In the genomic region with DNA sequence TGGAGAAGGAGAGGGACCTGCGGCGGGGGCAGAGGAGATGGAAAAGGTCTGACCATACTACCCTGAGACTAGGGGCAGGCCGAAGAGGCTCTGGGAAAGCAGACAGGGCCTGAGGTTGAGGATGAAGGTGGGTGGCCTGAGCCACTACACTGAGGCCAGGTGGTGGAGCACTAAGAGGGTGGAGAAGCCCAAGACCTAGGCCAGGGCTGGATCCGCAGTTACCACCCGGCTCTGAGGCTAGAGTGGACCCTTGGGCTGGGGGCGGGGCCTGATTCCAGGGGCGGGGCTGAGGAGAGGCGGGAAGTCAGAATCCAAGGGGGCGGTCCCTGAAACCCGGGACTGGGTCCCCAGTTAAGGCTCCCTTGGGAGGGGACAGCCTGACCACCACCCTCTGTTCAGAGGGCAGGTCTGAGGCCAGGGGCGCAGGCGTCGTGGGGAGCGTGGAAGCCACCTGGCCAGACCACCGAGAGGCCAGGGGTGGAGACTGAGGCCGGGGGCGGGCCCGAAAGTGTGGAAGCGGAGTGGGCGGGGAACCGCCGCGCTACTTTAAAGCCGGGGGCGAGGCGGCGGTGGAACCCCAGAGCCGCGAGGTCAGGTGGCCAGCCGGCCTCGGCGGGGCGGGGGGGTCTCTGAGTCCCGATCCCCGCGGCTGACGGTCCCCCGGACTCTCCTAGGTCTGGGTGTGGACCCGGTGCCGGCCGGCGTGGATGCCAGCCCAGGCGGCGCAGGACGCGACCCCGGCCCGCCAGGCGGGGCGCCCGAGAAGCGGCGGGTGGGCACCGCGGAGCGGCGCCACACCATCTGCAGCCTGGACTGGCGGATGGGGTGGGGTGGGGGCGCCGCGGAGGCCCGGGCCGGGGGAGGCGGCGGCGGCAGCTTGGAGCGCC, we compare ENCODE assay signal across 1 cellular context.
A peak's percentile ranks its signal among the peaks of the same experiment; 100 is the strongest.
TF ChIP-seq lines count a peak whose summit lies in the region.

No MANE protein-coding gene starts in this region.

TF ChIP-seq in HepG2, 621 proteins besides CTCF, POLR2A, EP300 and RAD21 (continued from another document and continues in another):
- TF ChIP-seq, protein P1, sequence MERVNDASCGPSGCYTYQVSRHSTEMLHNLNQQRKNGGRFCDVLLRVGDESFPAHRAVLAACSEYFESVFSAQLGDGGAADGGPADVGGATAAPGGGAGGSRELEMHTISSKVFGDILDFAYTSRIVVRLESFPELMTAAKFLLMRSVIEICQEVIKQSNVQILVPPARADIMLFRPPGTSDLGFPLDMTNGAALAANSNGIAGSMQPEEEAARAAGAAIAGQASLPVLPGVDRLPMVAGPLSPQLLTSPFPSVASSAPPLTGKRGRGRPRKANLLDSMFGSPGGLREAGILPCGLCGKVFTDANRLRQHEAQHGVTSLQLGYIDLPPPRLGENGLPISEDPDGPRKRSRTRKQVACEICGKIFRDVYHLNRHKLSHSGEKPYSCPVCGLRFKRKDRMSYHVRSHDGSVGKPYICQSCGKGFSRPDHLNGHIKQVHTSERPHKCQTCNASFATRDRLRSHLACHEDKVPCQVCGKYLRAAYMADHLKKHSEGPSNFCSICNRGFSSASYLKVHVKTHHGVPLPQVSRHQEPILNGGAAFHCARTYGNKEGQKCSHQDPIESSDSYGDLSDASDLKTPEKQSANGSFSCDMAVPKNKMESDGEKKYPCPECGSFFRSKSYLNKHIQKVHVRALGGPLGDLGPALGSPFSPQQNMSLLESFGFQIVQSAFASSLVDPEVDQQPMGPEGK (CRISPR knock-in tag; IDR thresholded peaks at IDR 0.05), result peak; percentile 16; the same call in 1 of the 2 replicates
- TF ChIP-seq, protein P2, sequence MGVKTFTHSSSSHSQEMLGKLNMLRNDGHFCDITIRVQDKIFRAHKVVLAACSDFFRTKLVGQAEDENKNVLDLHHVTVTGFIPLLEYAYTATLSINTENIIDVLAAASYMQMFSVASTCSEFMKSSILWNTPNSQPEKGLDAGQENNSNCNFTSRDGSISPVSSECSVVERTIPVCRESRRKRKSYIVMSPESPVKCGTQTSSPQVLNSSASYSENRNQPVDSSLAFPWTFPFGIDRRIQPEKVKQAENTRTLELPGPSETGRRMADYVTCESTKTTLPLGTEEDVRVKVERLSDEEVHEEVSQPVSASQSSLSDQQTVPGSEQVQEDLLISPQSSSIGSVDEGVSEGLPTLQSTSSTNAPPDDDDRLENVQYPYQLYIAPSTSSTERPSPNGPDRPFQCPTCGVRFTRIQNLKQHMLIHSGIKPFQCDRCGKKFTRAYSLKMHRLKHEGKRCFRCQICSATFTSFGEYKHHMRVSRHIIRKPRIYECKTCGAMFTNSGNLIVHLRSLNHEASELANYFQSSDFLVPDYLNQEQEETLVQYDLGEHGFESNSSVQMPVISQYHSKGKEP (CRISPR knock-in tag; IDR thresholded peaks at IDR 0.05), result no peak
- TF ChIP-seq MAFK (conservative IDR thresholded peaks at IDR 0.05 in 1 of 2, IDR thresholded peaks at IDR 0.05 in 1 of 2; ENCODE audit: low read length in 2 of 2) (no peak), ZNF451 (CRISPR knock-in tag; IDR thresholded peaks at IDR 0.05) (no peak; the same call in 1 of the 2 replicates), KDM1A (CRISPR knock-in tag; IDR thresholded peaks at IDR 0.05) (no peak), KLF16 (CRISPR knock-in tag; IDR thresholded peaks at IDR 0.05) (no peak), YEATS2 (CRISPR knock-in tag; IDR thresholded peaks at IDR 0.05; ENCODE audit: borderline replicate concordance) (no peak), KLF13 (CRISPR knock-in tag; IDR thresholded peaks at IDR 0.05) (no peak), CC2D1A (CRISPR knock-in tag; IDR thresholded peaks at IDR 0.05) (no peak), ZNF75D (CRISPR knock-in tag; IDR thresholded peaks at IDR 0.05; ENCODE audit: borderline replicate concordance) (no peak), ZNF224 (CRISPR knock-in tag; IDR thresholded peaks at IDR 0.05) (peak; percentile 43; the same call in 1 of the 2 replicates), ZNF121 (CRISPR knock-in tag; IDR thresholded peaks at IDR 0.05) (no peak), MTA3 (CRISPR knock-in tag; IDR thresholded peaks at IDR 0.05) (no peak), BORCS8-MEF2B (CRISPR knock-in tag; IDR thresholded peaks at IDR 0.05) (no peak), PHF5A (CRISPR knock-in tag; IDR thresholded peaks at IDR 0.05; ENCODE audit: low read depth, unreplicated experiment) (no peak), FOXC1 (CRISPR knock-in tag; IDR thresholded peaks at IDR 0.05; ENCODE audit: borderline replicate concordance) (no peak), JDP2 (CRISPR knock-in tag; IDR thresholded peaks at IDR 0.05; ENCODE audit: borderline replicate concordance) (no peak), ZNF260 (CRISPR knock-in tag; IDR thresholded peaks at IDR 0.05; ENCODE audit: borderline replicate concordance, low read depth) (no peak), ZNF891 (CRISPR knock-in tag; IDR thresholded peaks at IDR 0.05) (peak; percentile 71; the same call in 1 of the 2 replicates), ZMYM2 (CRISPR knock-in tag; IDR thresholded peaks at IDR 0.05) (no peak), RXRB (CRISPR knock-in tag; IDR thresholded peaks at IDR 0.05; ENCODE audit: borderline replicate concordance) (no peak), ZNF3 (CRISPR knock-in tag; IDR thresholded peaks at IDR 0.05) (no peak), ZNF34 (CRISPR knock-in tag; IDR thresholded peaks at IDR 0.05; ENCODE audit: borderline replicate concordance) (no peak), ZNF17 (CRISPR knock-in tag; IDR thresholded peaks at IDR 0.05) (no peak), MAFG (CRISPR knock-in tag; IDR thresholded peaks at IDR 0.05) (no peak), ZNF883 (CRISPR knock-in tag; IDR thresholded peaks at IDR 0.05; ENCODE audit: not compliant biosample characterization) (peak; percentile 47), ZNF674 (CRISPR knock-in tag; IDR thresholded peaks at IDR 0.05; ENCODE audit: low read depth) (0 out of 2 replicates have a peak, but pooled peaks have one; percentile 39), ATF1 (CRISPR knock-in tag; IDR thresholded peaks at IDR 0.05) (no peak), KLF11 (CRISPR knock-in tag; IDR thresholded peaks at IDR 0.05) (no peak), SP140L (CRISPR knock-in tag; IDR thresholded peaks at IDR 0.05; ENCODE audit: borderline replicate concordance) (no peak), SP1 (IDR thresholded peaks at IDR 0.05) (no peak), SP1 (CRISPR knock-in tag; IDR thresholded peaks at IDR 0.05) (peak; percentile 82), ZFP62 (CRISPR knock-in tag; IDR thresholded peaks at IDR 0.05) (no peak), KLF15 (CRISPR knock-in tag; IDR thresholded peaks at IDR 0.05; ENCODE audit: borderline replicate concordance) (no peak), HNRNPLL (IDR thresholded peaks at IDR 0.05; ENCODE audit: low read depth, low read length, poor library complexity, severe bottlenecking) (peak; percentile 51), GATAD1 (CRISPR knock-in tag; IDR thresholded peaks at IDR 0.05) (no peak), RFX5 (IDR thresholded peaks at IDR 0.05; ENCODE audit: low read depth, low read length) (no peak), SNAI1 (CRISPR knock-in tag; IDR thresholded peaks at IDR 0.05; ENCODE audit: borderline replicate concordance) (no peak), NR3C1 (CRISPR knock-in tag; IDR thresholded peaks at IDR 0.05) (no peak), HDAC1 (CRISPR knock-in tag; IDR thresholded peaks at IDR 0.05) (no peak), ZNF326 (CRISPR knock-in tag; IDR thresholded peaks at IDR 0.05; ENCODE audit: borderline replicate concordance) (no peak), MAFF (IDR thresholded peaks at IDR 0.05; ENCODE audit: low read depth, low read length) (no peak), GFI1 (CRISPR knock-in tag; IDR thresholded peaks at IDR 0.05; ENCODE audit: borderline replicate concordance) (no peak), SP5 (CRISPR knock-in tag; IDR thresholded peaks at IDR 0.05; ENCODE audit: borderline replicate concordance, low read depth) (0 out of 2 replicates have a peak, but pooled peaks have one; percentile 8), SPEN (CRISPR knock-in tag; IDR thresholded peaks at IDR 0.05; ENCODE audit: low read depth) (peak; percentile 7; the same call in 1 of the 2 replicates), ZNF441 (CRISPR knock-in tag; IDR thresholded peaks at IDR 0.05; ENCODE audit: borderline replicate concordance) (no peak)
- TF ChIP-seq, protein P3, sequence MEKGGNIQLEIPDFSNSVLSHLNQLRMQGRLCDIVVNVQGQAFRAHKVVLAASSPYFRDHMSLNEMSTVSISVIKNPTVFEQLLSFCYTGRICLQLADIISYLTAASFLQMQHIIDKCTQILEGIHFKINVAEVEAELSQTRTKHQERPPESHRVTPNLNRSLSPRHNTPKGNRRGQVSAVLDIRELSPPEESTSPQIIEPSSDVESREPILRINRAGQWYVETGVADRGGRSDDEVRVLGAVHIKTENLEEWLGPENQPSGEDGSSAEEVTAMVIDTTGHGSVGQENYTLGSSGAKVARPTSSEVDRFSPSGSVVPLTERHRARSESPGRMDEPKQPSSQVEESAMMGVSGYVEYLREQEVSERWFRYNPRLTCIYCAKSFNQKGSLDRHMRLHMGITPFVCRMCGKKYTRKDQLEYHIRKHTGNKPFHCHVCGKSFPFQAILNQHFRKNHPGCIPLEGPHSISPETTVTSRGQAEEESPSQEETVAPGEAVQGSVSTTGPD (CRISPR knock-in tag; IDR thresholded peaks at IDR 0.05), result no peak
- TF ChIP-seq, protein P4, sequence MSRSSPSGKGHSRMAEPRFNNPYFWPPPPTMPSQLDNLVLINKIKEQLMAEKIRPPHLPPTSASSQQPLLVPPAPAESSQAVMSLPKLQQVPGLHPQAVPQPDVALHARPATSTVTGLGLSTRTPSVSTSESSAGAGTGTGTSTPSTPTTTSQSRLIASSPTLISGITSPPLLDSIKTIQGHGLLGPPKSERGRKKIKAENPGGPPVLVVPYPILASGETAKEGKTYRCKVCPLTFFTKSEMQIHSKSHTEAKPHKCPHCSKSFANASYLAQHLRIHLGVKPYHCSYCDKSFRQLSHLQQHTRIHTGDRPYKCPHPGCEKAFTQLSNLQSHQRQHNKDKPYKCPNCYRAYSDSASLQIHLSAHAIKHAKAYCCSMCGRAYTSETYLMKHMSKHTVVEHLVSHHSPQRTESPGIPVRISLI (CRISPR knock-in tag; IDR thresholded peaks at IDR 0.05; ENCODE audit: borderline replicate concordance), result no peak
- TF ChIP-seq, protein P5, sequence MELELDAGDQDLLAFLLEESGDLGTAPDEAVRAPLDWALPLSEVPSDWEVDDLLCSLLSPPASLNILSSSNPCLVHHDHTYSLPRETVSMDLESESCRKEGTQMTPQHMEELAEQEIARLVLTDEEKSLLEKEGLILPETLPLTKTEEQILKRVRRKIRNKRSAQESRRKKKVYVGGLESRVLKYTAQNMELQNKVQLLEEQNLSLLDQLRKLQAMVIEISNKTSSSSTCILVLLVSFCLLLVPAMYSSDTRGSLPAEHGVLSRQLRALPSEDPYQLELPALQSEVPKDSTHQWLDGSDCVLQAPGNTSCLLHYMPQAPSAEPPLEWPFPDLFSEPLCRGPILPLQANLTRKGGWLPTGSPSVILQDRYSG (CRISPR knock-in tag; IDR thresholded peaks at IDR 0.05), result no peak
- TF ChIP-seq, protein P6, sequence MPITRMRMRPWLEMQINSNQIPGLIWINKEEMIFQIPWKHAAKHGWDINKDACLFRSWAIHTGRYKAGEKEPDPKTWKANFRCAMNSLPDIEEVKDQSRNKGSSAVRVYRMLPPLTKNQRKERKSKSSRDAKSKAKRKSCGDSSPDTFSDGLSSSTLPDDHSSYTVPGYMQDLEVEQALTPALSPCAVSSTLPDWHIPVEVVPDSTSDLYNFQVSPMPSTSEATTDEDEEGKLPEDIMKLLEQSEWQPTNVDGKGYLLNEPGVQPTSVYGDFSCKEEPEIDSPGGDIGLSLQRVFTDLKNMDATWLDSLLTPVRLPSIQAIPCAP (CRISPR knock-in tag; IDR thresholded peaks at IDR 0.05; ENCODE audit: low read depth), result no peak
- TF ChIP-seq, protein P7, sequence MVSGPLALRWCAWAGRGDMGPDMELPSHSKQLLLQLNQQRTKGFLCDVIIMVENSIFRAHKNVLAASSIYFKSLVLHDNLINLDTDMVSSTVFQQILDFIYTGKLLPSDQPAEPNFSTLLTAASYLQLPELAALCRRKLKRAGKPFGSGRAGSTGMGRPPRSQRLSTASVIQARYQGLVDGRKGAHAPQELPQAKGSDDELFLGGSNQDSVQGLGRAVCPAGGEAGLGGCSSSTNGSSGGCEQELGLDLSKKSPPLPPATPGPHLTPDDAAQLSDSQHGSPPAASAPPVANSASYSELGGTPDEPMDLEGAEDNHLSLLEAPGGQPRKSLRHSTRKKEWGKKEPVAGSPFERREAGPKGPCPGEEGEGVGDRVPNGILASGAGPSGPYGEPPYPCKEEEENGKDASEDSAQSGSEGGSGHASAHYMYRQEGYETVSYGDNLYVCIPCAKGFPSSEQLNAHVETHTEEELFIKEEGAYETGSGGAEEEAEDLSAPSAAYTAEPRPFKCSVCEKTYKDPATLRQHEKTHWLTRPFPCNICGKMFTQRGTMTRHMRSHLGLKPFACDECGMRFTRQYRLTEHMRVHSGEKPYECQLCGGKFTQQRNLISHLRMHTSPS (CRISPR knock-in tag; IDR thresholded peaks at IDR 0.05; ENCODE audit: low read depth), result no peak
- TF ChIP-seq, protein P8, sequence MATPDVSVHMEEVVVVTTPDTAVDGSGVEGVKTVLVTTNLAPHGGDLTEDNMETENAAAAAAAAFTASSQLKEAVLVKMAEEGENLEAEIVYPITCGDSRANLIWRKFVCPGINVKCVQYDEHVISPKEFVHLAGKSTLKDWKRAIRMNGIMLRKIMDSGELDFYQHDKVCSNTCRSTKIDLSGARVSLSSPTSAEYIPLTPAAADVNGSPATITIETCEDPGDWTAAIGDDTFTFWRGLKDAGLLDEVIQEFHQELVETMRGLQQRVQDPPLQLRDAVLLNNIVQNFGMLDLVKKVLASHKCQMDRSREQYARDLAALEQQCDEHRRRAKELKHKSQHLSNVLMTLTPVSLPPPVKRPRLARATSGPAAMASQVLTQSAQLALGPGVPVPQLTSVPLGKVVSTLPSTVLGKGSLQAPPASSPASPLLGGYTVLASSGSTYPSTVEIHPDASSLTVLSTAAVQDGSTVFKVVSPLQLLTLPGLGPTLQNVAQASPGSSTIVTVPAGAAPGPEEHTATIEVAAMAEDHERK (CRISPR knock-in tag; IDR thresholded peaks at IDR 0.05; ENCODE audit: low read depth), result no peak
- TF ChIP-seq, protein P9, sequence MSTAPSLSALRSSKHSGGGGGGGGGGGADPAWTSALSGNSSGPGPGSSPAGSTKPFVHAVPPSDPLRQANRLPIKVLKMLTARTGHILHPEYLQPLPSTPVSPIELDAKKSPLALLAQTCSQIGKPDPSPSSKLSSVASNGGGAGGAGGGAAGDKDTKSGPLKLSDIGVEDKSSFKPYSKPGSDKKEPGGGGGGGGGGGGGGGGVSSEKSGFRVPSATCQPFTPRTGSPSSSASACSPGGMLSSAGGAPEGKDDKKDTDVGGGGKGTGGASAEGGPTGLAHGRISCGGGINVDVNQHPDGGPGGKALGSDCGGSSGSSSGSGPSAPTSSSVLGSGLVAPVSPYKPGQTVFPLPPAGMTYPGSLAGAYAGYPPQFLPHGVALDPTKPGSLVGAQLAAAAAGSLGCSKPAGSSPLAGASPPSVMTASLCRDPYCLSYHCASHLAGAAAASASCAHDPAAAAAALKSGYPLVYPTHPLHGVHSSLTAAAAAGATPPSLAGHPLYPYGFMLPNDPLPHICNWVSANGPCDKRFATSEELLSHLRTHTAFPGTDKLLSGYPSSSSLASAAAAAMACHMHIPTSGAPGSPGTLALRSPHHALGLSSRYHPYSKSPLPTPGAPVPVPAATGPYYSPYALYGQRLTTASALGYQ (CRISPR knock-in tag; IDR thresholded peaks at IDR 0.05), result no peak
- TF ChIP-seq, protein P10, sequence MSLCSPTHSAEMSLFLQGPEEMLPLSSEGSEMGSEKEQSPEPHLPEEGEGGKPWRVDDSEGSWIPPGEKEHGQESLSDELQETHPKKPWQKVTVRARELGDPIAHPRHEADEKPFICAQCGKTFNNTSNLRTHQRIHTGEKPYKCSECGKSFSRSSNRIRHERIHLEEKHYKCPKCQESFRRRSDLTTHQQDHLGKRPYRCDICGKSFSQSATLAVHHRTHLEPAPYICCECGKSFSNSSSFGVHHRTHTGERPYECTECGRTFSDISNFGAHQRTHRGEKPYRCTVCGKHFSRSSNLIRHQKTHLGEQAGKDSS (CRISPR knock-in tag; IDR thresholded peaks at IDR 0.05; ENCODE audit: borderline replicate concordance, low read depth), result no peak
